Comparison of ENCODE assay signal across 17 cellular contexts in genomic region chr9:121550041-121550440, GRCh38. TPM values are rescaled to one million over a fixed set of nuclear protein-coding genes. Genes with fewer than 3 reads are reported as not detected.
DNase-seq lines count a peak whose midpoint lies in the region; ATAC-seq, FAIRE-seq and TF ChIP-seq lines count a peak whose summit lies in the region.
"Had no signal": no experiment of that assay in that cellular context is flagged by ENCODE, and none has a peak within 500 bp of the region (broad histone marks: within the 10 kb centered on the region; RNA-seq: fewer than 3 reads in every experiment).

No MANE protein-coding gene starts in this region.

- TF ChIP-seq CTCF in mammary epithelial cell (conservative IDR thresholded peaks at IDR 0.05 in 1 of 2, IDR thresholded peaks at IDR 0.05 in 1 of 2; ENCODE audit: extremely low read depth in 1 of 2, insufficient read depth in 1 of 2, low read depth in 1 of 2, low read length in 2 of 2) (no peak), MCF 10A (IDR thresholded peaks at IDR 0.05; ENCODE audit: unreplicated experiment) (no peak), OCI-LY1 (IDR thresholded peaks at IDR 0.05; ENCODE audit: low read length) (no peak), keratinocyte (optimal IDR thresholded peaks at IDR 0.05 in 1 of 3, IDR thresholded peaks at IDR 0.05 in 1 of 3, conservative IDR thresholded peaks at IDR 0.05 in 1 of 3; ENCODE audit: extremely low read depth in 1 of 3, insufficient read depth in 2 of 3, low read length in 3 of 3) (no peak), thoracic aorta (IDR thresholded peaks at IDR 0.05) (no peak)

- no peak overlapping the region for H2AFZ ChIP-seq in mammary epithelial cell (ENCODE audit: low read depth, low read length)
- no peak overlapping the region for H2AFZ ChIP-seq in OCI-LY1 (ENCODE audit: low read length)
- H2AFZ ChIP-seq in keratinocyte (ENCODE audit: control insufficient read depth, low read length): no peak overlapping the region

- no peak for FAIRE-seq in keratinocyte (lab: Jason Lieb, UNC)
- FAIRE-seq: colon had no signal

- intact Hi-C loops in mammary epithelial cell (cut with micrococcal nuclease): no loop called here
- intact Hi-C loops in MCF 10A (cut with micrococcal nuclease): loop anchor here (10.0 kb wide), 1 partner anchor 55 kb away; no protein-coding TSS in a partner anchor

- H3K79me2 ChIP-seq in mammary epithelial cell (ENCODE audit: insufficient read depth, low read length): no peaks in the 10 kb centered on the region
- no peaks in the 10 kb centered on the region for H3K79me2 ChIP-seq in OCI-LY1 (ENCODE audit: insufficient read depth, low read length)
- no peaks in the 10 kb centered on the region for H3K79me2 ChIP-seq in keratinocyte (ENCODE audit: control insufficient read depth, insufficient read depth, low read length)

- H3K27me3 ChIP-seq in mammary epithelial cell (ENCODE audit: insufficient read depth, low read length): no peaks in the 10 kb centered on the region
- H3K27me3 ChIP-seq in OCI-LY1 (ENCODE audit: insufficient read depth, low read length): no peaks in the 10 kb centered on the region
- peaks cover 12% of the 10 kb centered on the region for H3K27me3 ChIP-seq in keratinocyte (ENCODE audit: control insufficient read depth, extremely low read depth, insufficient read depth, low read length)
- H3K27me3 ChIP-seq in thoracic aorta (replicated peaks; ENCODE audit: insufficient read depth): no peaks in the 10 kb centered on the region
- H3K27me3 ChIP-seq: brain microvascular endothelial cell, MG63, SJSA1 had no signal

- POLR2A ChIA-PET in MCF 10A (lab: Yijun Ruan, JAX): interaction anchor here (1.2 to 1.6 kb wide), 2 partner anchors 63 to 133 kb away, joined by 5 read pairs; no protein-coding TSS in a partner anchor

- H3K9ac ChIP-seq in mammary epithelial cell (ENCODE audit: insufficient read depth, low read length) (no peak overlapping the region), OCI-LY1 (ENCODE audit: low read length) (no peak overlapping the region), keratinocyte (ENCODE audit: control insufficient read depth, extremely low read depth, insufficient read depth, low read length) (no peak overlapping the region)

- dilution Hi-C loops in mammary epithelial cell (cut with HindIII; ENCODE audit: low sequenced_read_pairs): loop anchor here (25.0 kb wide), 1 partner anchor 437 kb away; no protein-coding TSS in a partner anchor
- dilution Hi-C loops in keratinocyte (cut with MboI; ENCODE audit: extremely low pct_ligation_motif_present, low sequenced_read_pairs): no loop called here

- WGBS in mammary epithelial cell (ENCODE audit: low coverage, missing lambda C conversion rate): 80% methylated on average over 6 of the region's 6 CpGs

- in situ Hi-C loops in mammary epithelial cell (cut with MboI; ENCODE audit: low sequenced_read_pairs in 2 of 2): loop anchor here (10.0 kb wide), 2 partner anchors 135 to 455 kb away; no protein-coding TSS in a partner anchor

- H3K9me2 ChIP-seq in OCI-LY1 (ENCODE audit: low read depth, low read length): no peaks in the 10 kb centered on the region

- no peak overlapping the region for H3K4me3 Mint-ChIP-seq in MCF 10A (ENCODE audit: unreplicated experiment)
- H3K4me3 Mint-ChIP-seq: activated naive CD8-positive, alpha-beta T cell treated with anti-CD3 and anti-CD28 coated beads, Interleukin-2, amount 50 U/mL, for 24 hours had no signal

- no peaks in the 10 kb centered on the region for H3K36me3 ChIP-seq in mammary epithelial cell (ENCODE audit: insufficient read depth, low read length)
- H3K36me3 ChIP-seq in OCI-LY1 (ENCODE audit: insufficient read depth, low read length): no peaks in the 10 kb centered on the region
- H3K36me3 ChIP-seq in keratinocyte (ENCODE audit: control insufficient read depth in 2 of 2, extremely low read depth in 1 of 2, insufficient read depth in 2 of 2, low read length in 2 of 2): no peaks in the 10 kb centered on the region
- no peaks in the 10 kb centered on the region for H3K36me3 ChIP-seq in thoracic aorta
- H3K36me3 ChIP-seq: brain microvascular endothelial cell, MG63, SJSA1 had no signal

- H3K27me3 Mint-ChIP-seq in MCF 10A (ENCODE audit: insufficient read depth, unreplicated experiment): no peaks in the 10 kb centered on the region

- no peaks in the 10 kb centered on the region for H3K36me3 Mint-ChIP-seq in MCF 10A (ENCODE audit: insufficient read depth, unreplicated experiment)
- H3K36me3 Mint-ChIP-seq: CD14-positive monocyte had no signal

- H3K4me1 ChIP-seq in mammary epithelial cell (ENCODE audit: insufficient read depth, low read length): peaks cover 13% of the 10 kb centered on the region
- H3K4me1 ChIP-seq in OCI-LY1 (ENCODE audit: insufficient read depth, low read length, severe bottlenecking): peaks cover 11% of the 10 kb centered on the region
- H3K4me1 ChIP-seq in keratinocyte (ENCODE audit: control insufficient read depth, extremely low read depth, insufficient read depth, low read length): peaks cover 13% of the 10 kb centered on the region
- H3K4me1 ChIP-seq in thoracic aorta (ENCODE audit: control insufficient read depth in 1 of 2, low read depth in 2 of 2): peaks cover 4 to 24% of the 10 kb centered on the region in 2 donors

- H3F3A ChIP-seq in OCI-LY1 (ENCODE audit: insufficient read depth, low read length): no peaks in the 10 kb centered on the region

- H3K27ac ChIP-seq in mammary epithelial cell (ENCODE audit: insufficient read depth, low read depth, low read length) (no peak overlapping the region), OCI-LY1 (ENCODE audit: low read depth, low read length, poor library complexity, severe bottlenecking) (no peak overlapping the region), keratinocyte (ENCODE audit: control insufficient read depth, insufficient read depth, low read length) (no peak overlapping the region), thoracic aorta (no peak overlapping the region)
- H3K27ac ChIP-seq: brain microvascular endothelial cell, SJSA1 had no signal

- H3K9me3 ChIP-seq in mammary epithelial cell (replicated peaks; ENCODE audit: insufficient read depth, low read length) (no peaks in the 10 kb centered on the region), OCI-LY1 (ENCODE audit: low read length) (no peaks in the 10 kb centered on the region), keratinocyte (ENCODE audit: control insufficient read depth, low read depth, low read length) (no peaks in the 10 kb centered on the region), thoracic aorta (no peaks in the 10 kb centered on the region)
- H3K9me3 ChIP-seq: MG63, mucosa of descending colon, SJSA1 had no signal

- DNase-seq in mammary epithelial cell: no peak
- DNase-seq in MCF 10A (ENCODE audit: unreplicated experiment): no peak
- DNase-seq in keratinocyte (ENCODE audit: low read depth, low spot score): no peak
- DNase-seq in thoracic aorta (ENCODE audit: low spot score): no peak
- DNase-seq in stimulated activated CD8-positive, alpha-beta memory T cell treated with anti-CD3 and anti-CD28 coated beads, Interleukin-4, amount 100 ng/mL, for 48 hours: no peak
- DNase-seq in SHP77 treated with DMSO at 0.1 percent for 48 hours (lab: John Stamatoyannopoulos, UW): no peak

- no peak overlapping the region for H3K27ac Mint-ChIP-seq in MCF 10A (ENCODE audit: low read depth, unreplicated experiment)
- H3K27ac Mint-ChIP-seq: activated naive CD8-positive, alpha-beta T cell treated with anti-CD3 and anti-CD28 coated beads, Interleukin-2, amount 50 U/mL, for 24 hours; CD14-positive monocyte had no signal

- CTCF ChIA-PET in mammary epithelial cell (lab: Charles Lee; ENCODE audit: low non-redundant PET): interaction anchor here (0.9 to 1.0 kb wide), 2 partner anchors 24 to 360 kb away, joined by 3 to 5 read pairs; no protein-coding TSS in a partner anchor
- CTCF ChIA-PET in MCF 10A (lab: Yijun Ruan, JAX): interaction anchor here (0.6 to 6.4 kb wide), 38 partner anchors 8 to 768 kb away, joined by 3 to 26 read pairs (median 4); no protein-coding TSS in a partner anchor

- H3K9me1 ChIP-seq in keratinocyte (ENCODE audit: control insufficient read depth, extremely low read depth, insufficient read depth, low read length): no peaks in the 10 kb centered on the region

- H3K4me2 ChIP-seq in mammary epithelial cell (ENCODE audit: insufficient read depth, low read depth, low read length): peak overlapping the region; percentile 95
- peak overlapping the region; percentile 54; the same call in 1 of the 2 replicates for H3K4me2 ChIP-seq in OCI-LY1 (ENCODE audit: low read length)
- peak overlapping the region; percentile 66 for H3K4me2 ChIP-seq in keratinocyte (ENCODE audit: control insufficient read depth, extremely low read depth, insufficient read depth, low read depth, low read length)

- H3K4me1 Mint-ChIP-seq in MCF 10A (ENCODE audit: insufficient read depth, unreplicated experiment): no peaks in the 10 kb centered on the region

- ATAC-seq in thoracic aorta (ENCODE audit: insufficient number of reproducible peaks, low FRiP score, low read depth): no peak
- no peak for ATAC-seq in GM21737 (IDR thresholded peaks at IDR 0.05; ENCODE audit: unreplicated experiment)

- BruUV-seq in mammary epithelial cell (replicated peaks; lab: Mats Ljungman, UMichigan): no TSS peak
- BruUV-seq in MCF 10A (replicated peaks; lab: Mats Ljungman, UMichigan): no TSS peak

- H3K9me3 Mint-ChIP-seq in MCF 10A (ENCODE audit: unreplicated experiment): no peaks in the 10 kb centered on the region
- H3K9me3 Mint-ChIP-seq: activated naive CD8-positive, alpha-beta T cell treated with anti-CD3 and anti-CD28 coated beads, Interleukin-2, amount 50 U/mL, for 24 hours had no signal

- H3K4me3 ChIP-seq in mammary epithelial cell (replicated peaks in 1 of 3; ENCODE audit: insufficient read depth in 1 of 3, low read depth in 2 of 3, low read length in 3 of 3) (no peak overlapping the region), OCI-LY1 (ENCODE audit: low read depth, low read length, poor library complexity, severe bottlenecking) (peak overlapping the region; percentile 33), keratinocyte (ENCODE audit: control insufficient read depth in 2 of 3, extremely low read depth in 1 of 3, insufficient read depth in 2 of 3, low read depth in 1 of 3, low read length in 3 of 3) (no peak overlapping the region), thoracic aorta (peak overlapping the region; percentile 65)
- H3K4me3 ChIP-seq: mucosa of descending colon had no signal

- H4K20me1 ChIP-seq in mammary epithelial cell (ENCODE audit: insufficient read depth, low read length): no peaks in the 10 kb centered on the region
- no peaks in the 10 kb centered on the region for H4K20me1 ChIP-seq in OCI-LY1 (ENCODE audit: insufficient read depth, low read length)
- no peaks in the 10 kb centered on the region for H4K20me1 ChIP-seq in keratinocyte (ENCODE audit: control insufficient read depth, extremely low read depth, insufficient read depth, low read length)

RNA-seq across cellular contexts. Expression of gene GGTA1, which starts 50.4 kb away (rescaled TPM):
- total RNA-seq in mammary epithelial cell: not detected
- not detected for polyA plus RNA-seq in mammary epithelial cell
- not detected for polyA minus RNA-seq in mammary epithelial cell
- total RNA-seq in MCF 10A (2022): not detected in 2 replicates
- polyA plus RNA-seq in keratinocyte: 0.05 TPM in 1 of 3 replicates, not detected in the others
- polyA plus RNA-seq in keratinocyte (2011; ENCODE audit: low read depth): 0.41 TPM
- not detected in 2 replicates for polyA plus RNA-seq in keratinocyte (2011; cell fraction: cytosol; rRNA removed)
- polyA plus RNA-seq in keratinocyte (2011; cell fraction: nucleus; rRNA removed): not detected in 2 replicates
- polyA plus RNA-seq in keratinocyte (2012; ENCODE audit: low replicate concordance): 0.20 TPM in 1 of 2 replicates, not detected in the other
- not detected in 3 replicates for polyA minus RNA-seq in keratinocyte
- not detected for polyA minus RNA-seq in keratinocyte (2011; cell fraction: cytosol; rRNA and poly(A)+ RNA removed)
- not detected in 2 replicates for polyA minus RNA-seq in keratinocyte (2011; cell fraction: nucleus; rRNA and poly(A)+ RNA removed)
- total RNA-seq in thoracic aorta: 100 to 1,000 TPM in 1 of 2 donors, 10 to 100 TPM in 1; 55.1 to 102 TPM
- total RNA-seq: A172, IMR-90, SJSA1 had no signal
- polyA plus RNA-seq: IMR-90 had no signal

Comparison
In these comparisons a context has a peak if more than half of its experiments do, and no peak if none do; other contexts are left out.
1. H3K4me3 ChIP-seq: peak in OCI-LY1 (single experiment) and thoracic aorta (single experiment); none in mammary epithelial cell (0 of 3) and keratinocyte (0 of 3).
2. RNA of gene GGTA1, which starts 50.4 kb away (total RNA-seq): 55.1 to 102 TPM in thoracic aorta; not detected in mammary epithelial cell and not detected in MCF 10A; every median in the first group is over 10 times any median in the second.
3. Peak in every context shown above with its lines, with median percentiles within 50 percentile points of each other: H3K4me2 ChIP-seq.